Comparison of ENCODE assay signal across 7 cellular contexts in genomic region chr17:76681222-76682137, GRCh38. TPM values are rescaled to one million over a fixed set of nuclear protein-coding genes. Genes with fewer than 3 reads are reported as not detected.
DNase-seq lines count a peak whose midpoint lies in the region; ATAC-seq, FAIRE-seq and TF ChIP-seq lines count a peak whose summit lies in the region.

No MANE protein-coding gene starts in this region.

- DNase-seq in GM12892 (ENCODE audit: insufficient read length) (peak; percentile 57), NCI-H2107 treated with DMSO at 0.1 percent for 48 hours (lab: John Stamatoyannopoulos, UW; ENCODE audit: unreplicated experiment) (peak; percentile 33), brain microvascular endothelial cell (peak; percentile 81), kidney (peak; percentile 80)
- peak; percentile 38 to 56 for DNase-seq in stimulated activated CD4-positive, alpha-beta T cell treated with anti-CD3 and anti-CD28 coated beads, Interleukin-15, amount 100 ng/mL, for 48 hours (ENCODE audit: low read depth in 2 of 2)

- no peak for ATAC-seq in HG02678 (IDR thresholded peaks at IDR 0.05; ENCODE audit: unreplicated experiment)

- H3K4me3 ChIP-seq in brain microvascular endothelial cell (ENCODE audit: low read depth, low read length) (no peak overlapping the region), kidney (ENCODE audit: low read length in 2 of 2) (no peak overlapping the region)

- no peaks in the 10 kb centered on the region for H3K9me3 ChIP-seq in kidney (ENCODE audit: control insufficient read depth in 1 of 2, low read length in 2 of 2)

- no peak for TF ChIP-seq POLR2A in GM12892 (IDR thresholded peaks at IDR 0.05; ENCODE audit: low read depth, low read length)

- H3K27ac ChIP-seq in VCaP = no peak overlapping the region
- H3K27ac ChIP-seq in brain microvascular endothelial cell = no peak overlapping the region
- H3K27ac ChIP-seq in kidney (ENCODE audit: low read depth in 2 of 2, low read length in 2 of 2) = no peak overlapping the region

- peaks cover 42% of the 10 kb centered on the region for H3K36me3 ChIP-seq in brain microvascular endothelial cell (replicated peaks)
- peaks cover 0 to 7% of the 10 kb centered on the region in 2 donors for H3K36me3 ChIP-seq in kidney (ENCODE audit: control insufficient read depth in 1 of 2, insufficient read depth in 2 of 2, low read length in 2 of 2)

- peaks cover 0 to 2% of the 10 kb centered on the region in 2 donors for H3K4me1 ChIP-seq in kidney (ENCODE audit: control insufficient read depth in 1 of 2, insufficient read depth in 1 of 2, low read depth in 1 of 2, low read length in 2 of 2)

- no peaks in the 10 kb centered on the region for H3K27me3 ChIP-seq in brain microvascular endothelial cell (replicated peaks)

- in situ Hi-C loops in brain microvascular endothelial cell (cut with HindIII; ENCODE audit: low pct_ligation_motif_present, low sequenced_read_pairs) = no loop called here

- intact Hi-C loops in kidney (cut with DNase I) = no loop called here

- TF ChIP-seq CTCF in VCaP (conservative IDR thresholded peaks at IDR 0.05) (peak; percentile 92), brain microvascular endothelial cell (IDR thresholded peaks at IDR 0.05; ENCODE audit: low read depth, low read length, missing control alignments) (peak; percentile 90), kidney (IDR thresholded peaks at IDR 0.05; ENCODE audit: borderline replicate concordance, extremely low read depth, insufficient read depth) (peak; percentile 85)

- H3K9ac ChIP-seq in kidney (ENCODE audit: low read length in 2 of 2) = no peak overlapping the region

- FAIRE-seq in GM12892 (lab: Jason Lieb, UNC) (no peak), kidney (lab: Jason Lieb, UNC) (no peak)

RNA-seq across cellular contexts. Expression of gene MXRA7, which starts 29.3 kb away (rescaled TPM):
- polyA plus RNA-seq in GM12892 (2012; ENCODE audit: missing spikeins) = 1.00 TPM
- total RNA-seq in kidney = 130 TPM
- 72.4 TPM for polyA plus RNA-seq in kidney (ENCODE audit: insufficient read depth, low read depth, low replicate concordance)

RNA-seq across cellular contexts. Expression of gene ST6GALNAC1, which starts 37.9 kb away (rescaled TPM):
- polyA plus RNA-seq in GM12892 (2012; ENCODE audit: missing spikeins) = not detected
- 0.31 TPM for total RNA-seq in kidney
- polyA plus RNA-seq in kidney (ENCODE audit: insufficient read depth, low read depth, low replicate concordance) = not detected

RNA-seq across cellular contexts. Expression of gene JMJD6, which starts 44.9 kb away (rescaled TPM):
- 23.8 TPM for polyA plus RNA-seq in GM12892 (2012; ENCODE audit: missing spikeins)
- total RNA-seq in kidney = 23.6 TPM
- polyA plus RNA-seq in kidney (ENCODE audit: insufficient read depth, low read depth, low replicate concordance) = 34.3 TPM

RNA-seq across cellular contexts. Expression of gene METTL23, which starts 45.2 kb away (rescaled TPM):
- polyA plus RNA-seq in GM12892 (2012; ENCODE audit: missing spikeins) = 40.1 TPM
- 38.2 TPM for total RNA-seq in kidney
- 53.0 TPM for polyA plus RNA-seq in kidney (ENCODE audit: insufficient read depth, low read depth, low replicate concordance)

RNA-seq across cellular contexts. Expression of gene SRSF2, which starts 55.7 kb away (rescaled TPM):
- 250 TPM for polyA plus RNA-seq in GM12892 (2012; ENCODE audit: missing spikeins)
- 155 TPM for total RNA-seq in kidney
- 129 TPM for polyA plus RNA-seq in kidney (ENCODE audit: insufficient read depth, low read depth, low replicate concordance)
